In genomic region chr20:4592316-4593148, GRCh38 we compare ENCODE assay signal across 1 cellular context.
TF ChIP-seq lines count a peak whose summit lies in the region.

No MANE protein-coding gene starts in this region.

TF ChIP-seq in HepG2, 621 proteins besides CTCF, POLR2A, EP300 and RAD21 (continued from another document and continues in another):
- TF ChIP-seq GATA4 (IDR thresholded peaks at IDR 0.05; ENCODE audit: borderline replicate concordance, low read depth) (no peak), MYPOP (CRISPR knock-in tag; IDR thresholded peaks at IDR 0.05) (peak; percentile 81), JARID2 (CRISPR knock-in tag; IDR thresholded peaks at IDR 0.05; ENCODE audit: insufficient replicate concordance) (no peak), ZBED4 (CRISPR knock-in tag; IDR thresholded peaks at IDR 0.05; ENCODE audit: borderline replicate concordance) (no peak), PPARG (CRISPR knock-in tag; conservative IDR thresholded peaks at IDR 0.05) (no peak), ZNF878 (CRISPR knock-in tag; IDR thresholded peaks at IDR 0.05) (peak; percentile 63; the same call in 1 of the 2 replicates), ZBTB43 (CRISPR knock-in tag; conservative IDR thresholded peaks at IDR 0.05) (peak; percentile 15; the same call in 1 of the 2 replicates), HDAC6 (IDR thresholded peaks at IDR 0.05; ENCODE audit: low read depth, low read length) (no peak), ZNF501 (CRISPR knock-in tag; IDR thresholded peaks at IDR 0.05) (peak; percentile 85), ZNF569 (CRISPR knock-in tag; IDR thresholded peaks at IDR 0.05; ENCODE audit: borderline replicate concordance) (0 out of 2 replicates have a peak, but pooled peaks have one; percentile 63), GTF2F1 (IDR thresholded peaks at IDR 0.05; ENCODE audit: low read length) (no peak), ARID2 (CRISPR knock-in tag; IDR thresholded peaks at IDR 0.05; ENCODE audit: borderline replicate concordance) (no peak), SP1 (IDR thresholded peaks at IDR 0.05) (no peak), SP1 (CRISPR knock-in tag; IDR thresholded peaks at IDR 0.05) (no peak), ZSCAN9 (CRISPR knock-in tag; IDR thresholded peaks at IDR 0.05; ENCODE audit: borderline replicate concordance) (no peak; the same call in 1 of the 2 replicates), LCORL (IDR thresholded peaks at IDR 0.05) (no peak), LCORL (CRISPR knock-in tag; IDR thresholded peaks at IDR 0.05) (peak; percentile 87), IRF9 (CRISPR knock-in tag; IDR thresholded peaks at IDR 0.05; ENCODE audit: borderline replicate concordance) (peak; percentile 85; the same call in 1 of the 2 replicates), ZNF468 (CRISPR knock-in tag; IDR thresholded peaks at IDR 0.05) (no peak), SPEN (CRISPR knock-in tag; IDR thresholded peaks at IDR 0.05; ENCODE audit: low read depth) (no peak), ZNF382 (CRISPR knock-in tag; IDR thresholded peaks at IDR 0.05; ENCODE audit: borderline replicate concordance) (no peak), ZBTB34 (CRISPR knock-in tag; IDR thresholded peaks at IDR 0.05) (peak; percentile 64; the same call in 1 of the 2 replicates), ISL2 (CRISPR knock-in tag; IDR thresholded peaks at IDR 0.05) (peak; percentile 68), ZBTB42 (CRISPR knock-in tag; IDR thresholded peaks at IDR 0.05) (peak; percentile 87; the same call in 1 of the 2 replicates), ZNF180 (CRISPR knock-in tag; IDR thresholded peaks at IDR 0.05; ENCODE audit: borderline replicate concordance, low read depth) (no peak), MIER3 (CRISPR knock-in tag; IDR thresholded peaks at IDR 0.05; ENCODE audit: borderline replicate concordance) (0 out of 2 replicates have a peak, but pooled peaks have one; percentile 19), ZNF343 (CRISPR knock-in tag; IDR thresholded peaks at IDR 0.05) (peak; percentile 69; the same call in 1 of the 2 replicates), ZNF577 (CRISPR knock-in tag; IDR thresholded peaks at IDR 0.05; ENCODE audit: borderline replicate concordance, low read depth) (no peak), NR1H2 (CRISPR knock-in tag; IDR thresholded peaks at IDR 0.05; ENCODE audit: borderline replicate concordance, low read depth) (0 out of 2 replicates have a peak, but pooled peaks have one; percentile 32), ZC3H13 (CRISPR knock-in tag; IDR thresholded peaks at IDR 0.05) (0 out of 2 replicates have a peak, but pooled peaks have one; percentile 52), AGO2 (optimal IDR thresholded peaks at IDR 0.05; ENCODE audit: low read depth, low read length) (no peak), ZBTB8A (CRISPR knock-in tag; IDR thresholded peaks at IDR 0.05; ENCODE audit: borderline replicate concordance, low read depth) (no peak), JUNB (CRISPR knock-in tag; IDR thresholded peaks at IDR 0.05; ENCODE audit: borderline replicate concordance) (no peak), KDM4B (CRISPR knock-in tag; IDR thresholded peaks at IDR 0.05) (no peak), SALL1 (CRISPR knock-in tag; IDR thresholded peaks at IDR 0.05) (peak; percentile 85), ZNF280B (CRISPR knock-in tag; IDR thresholded peaks at IDR 0.05; ENCODE audit: borderline replicate concordance) (no peak), HNRNPUL1 (IDR thresholded peaks at IDR 0.05; ENCODE audit: low read depth, low read length) (no peak), AFF4 (CRISPR knock-in tag; IDR thresholded peaks at IDR 0.05) (no peak), ZEB1 (IDR thresholded peaks at IDR 0.05; ENCODE audit: insufficient replicate concordance, low read depth) (no peak), ZIK1 (CRISPR knock-in tag; IDR thresholded peaks at IDR 0.05; ENCODE audit: borderline replicate concordance, low read depth) (no peak)
- TF ChIP-seq, protein P1, sequence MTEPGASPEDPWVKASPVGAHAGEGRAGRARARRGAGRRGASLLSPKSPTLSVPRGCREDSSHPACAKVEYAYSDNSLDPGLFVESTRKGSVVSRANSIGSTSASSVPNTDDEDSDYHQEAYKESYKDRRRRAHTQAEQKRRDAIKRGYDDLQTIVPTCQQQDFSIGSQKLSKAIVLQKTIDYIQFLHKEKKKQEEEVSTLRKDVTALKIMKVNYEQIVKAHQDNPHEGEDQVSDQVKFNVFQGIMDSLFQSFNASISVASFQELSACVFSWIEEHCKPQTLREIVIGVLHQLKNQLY (CRISPR knock-in tag; IDR thresholded peaks at IDR 0.05): no peak
- TF ChIP-seq, protein P2, sequence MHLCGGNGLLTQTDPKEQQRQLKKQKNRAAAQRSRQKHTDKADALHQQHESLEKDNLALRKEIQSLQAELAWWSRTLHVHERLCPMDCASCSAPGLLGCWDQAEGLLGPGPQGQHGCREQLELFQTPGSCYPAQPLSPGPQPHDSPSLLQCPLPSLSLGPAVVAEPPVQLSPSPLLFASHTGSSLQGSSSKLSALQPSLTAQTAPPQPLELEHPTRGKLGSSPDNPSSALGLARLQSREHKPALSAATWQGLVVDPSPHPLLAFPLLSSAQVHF (CRISPR knock-in tag; IDR thresholded peaks at IDR 0.05): no peak
- TF ChIP-seq, protein P3, sequence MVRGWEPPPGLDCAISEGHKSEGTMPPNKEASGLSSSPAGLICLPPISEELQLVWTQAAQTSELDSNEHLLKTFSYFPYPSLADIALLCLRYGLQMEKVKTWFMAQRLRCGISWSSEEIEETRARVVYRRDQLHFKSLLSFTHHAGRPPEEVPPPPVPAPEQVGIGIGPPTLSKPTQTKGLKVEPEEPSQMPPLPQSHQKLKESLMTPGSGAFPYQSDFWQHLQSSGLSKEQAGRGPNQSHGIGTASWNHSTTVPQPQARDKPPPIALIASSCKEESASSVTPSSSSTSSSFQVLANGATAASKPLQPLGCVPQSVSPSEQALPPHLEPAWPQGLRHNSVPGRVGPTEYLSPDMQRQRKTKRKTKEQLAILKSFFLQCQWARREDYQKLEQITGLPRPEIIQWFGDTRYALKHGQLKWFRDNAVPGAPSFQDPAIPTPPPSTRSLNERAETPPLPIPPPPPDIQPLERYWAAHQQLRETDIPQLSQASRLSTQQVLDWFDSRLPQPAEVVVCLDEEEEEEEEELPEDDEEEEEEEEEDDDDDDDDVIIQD (CRISPR knock-in tag; IDR thresholded peaks at IDR 0.05; ENCODE audit: low read depth): no peak
- TF ChIP-seq, protein P4, sequence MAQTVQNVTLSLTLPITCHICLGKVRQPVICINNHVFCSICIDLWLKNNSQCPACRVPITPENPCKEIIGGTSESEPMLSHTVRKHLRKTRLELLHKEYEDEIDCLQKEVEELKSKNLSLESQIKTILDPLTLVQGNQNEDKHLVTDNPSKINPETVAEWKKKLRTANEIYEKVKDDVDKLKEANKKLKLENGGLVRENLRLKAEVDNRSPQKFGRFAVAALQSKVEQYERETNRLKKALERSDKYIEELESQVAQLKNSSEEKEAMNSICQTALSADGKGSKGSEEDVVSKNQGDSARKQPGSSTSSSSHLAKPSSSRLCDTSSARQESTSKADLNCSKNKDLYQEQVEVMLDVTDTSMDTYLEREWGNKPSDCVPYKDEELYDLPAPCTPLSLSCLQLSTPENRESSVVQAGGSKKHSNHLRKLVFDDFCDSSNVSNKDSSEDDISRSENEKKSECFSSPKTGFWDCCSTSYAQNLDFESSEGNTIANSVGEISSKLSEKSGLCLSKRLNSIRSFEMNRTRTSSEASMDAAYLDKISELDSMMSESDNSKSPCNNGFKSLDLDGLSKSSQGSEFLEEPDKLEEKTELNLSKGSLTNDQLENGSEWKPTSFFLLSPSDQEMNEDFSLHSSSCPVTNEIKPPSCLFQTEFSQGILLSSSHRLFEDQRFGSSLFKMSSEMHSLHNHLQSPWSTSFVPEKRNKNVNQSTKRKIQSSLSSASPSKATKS (CRISPR knock-in tag; IDR thresholded peaks at IDR 0.05): no peak
